9 cellular contexts compared by ENCODE assay signal in genomic region chr11:62725686-62726085, GRCh38. TPM values are rescaled to one million over a fixed set of nuclear protein-coding genes. Genes with fewer than 3 reads are reported as not detected.
DNase-seq lines count a peak whose midpoint lies in the region; ATAC-seq, FAIRE-seq and TF ChIP-seq lines count a peak whose summit lies in the region.
"Had no signal": no experiment of that assay in that cellular context is flagged by ENCODE, and none has a peak within 500 bp of the region (broad histone marks: within the 10 kb centered on the region; RNA-seq: fewer than 3 reads in every experiment).

No MANE protein-coding gene starts in this region.

- FAIRE-seq in HepG2 (lab: Jason Lieb, UNC): peak; percentile 44

- DNase-seq in activated T-cell treated with anti-CD3 and anti-CD28 coated beads, Interleukin-2, amount 50 U/mL, for 4 hours: no peak
- no peak for DNase-seq in activated T-cell treated with anti-CD3 and anti-CD28 coated beads, Interleukin-2, amount 50 U/mL, for 48 hours
- DNase-seq in adrenal gland: peak in 1 of 7 donors; percentile 45
- DNase-seq in HepG2 (ENCODE audit: low spot score): peak; percentile 42
- no peak for DNase-seq in tibial artery
- no peak for DNase-seq in NCI-H524 (lab: John Stamatoyannopoulos, UW)
- no peak for DNase-seq in NCI-H345 (lab: John Stamatoyannopoulos, UW)
- DNase-seq: activated CD4-positive, CD25-positive, alpha-beta regulatory T cell treated with anti-CD3 and anti-CD28 coated beads, Interleukin-2, amount 50 U/mL, for 72 hours had no signal

- ATAC-seq in activated T-cell treated with anti-CD3 and anti-CD28 coated beads, Interleukin-2, amount 50 U/mL, for 4 hours: no peak
- ATAC-seq in HepG2 (no peak), GM18867 (IDR thresholded peaks at IDR 0.05; ENCODE audit: unreplicated experiment) (no peak)

- peaks cover 22 to 40% of the 10 kb centered on the region in 2 donors for H3K4me1 ChIP-seq in adrenal gland (replicated peaks in 1 of 2)
- H3K4me1 ChIP-seq in HepG2 (ENCODE audit: insufficient read depth, low read length): peaks cover 48% of the 10 kb centered on the region
- H3K4me1 ChIP-seq in tibial artery: peaks cover 0 to 51% (median 37%) of the 10 kb centered on the region in 4 donors

- H3K4me2 ChIP-seq in HepG2 (ENCODE audit: low read depth, low read length): peak overlapping the region; percentile 85

- H3K27me3 Mint-ChIP-seq in activated T-cell treated with anti-CD3 and anti-CD28 coated beads, Interleukin-2, amount 50 U/mL, for 4 hours (ENCODE audit: low read depth): no peaks in the 10 kb centered on the region

- H3K4me1 Mint-ChIP-seq in activated T-cell treated with anti-CD3 and anti-CD28 coated beads, Interleukin-2, amount 50 U/mL, for 4 hours (ENCODE audit: low read depth): peaks cover 45% of the 10 kb centered on the region

- H3K27ac ChIP-seq in adrenal gland: peak overlapping the region in 4 of 5 donors; percentile 95 to 100 (median 96)
- H3K27ac ChIP-seq in HepG2 (ENCODE audit: extremely low read length, insufficient read depth, low read length): peak overlapping the region; percentile 99
- H3K27ac ChIP-seq in tibial artery: peak overlapping the region; percentile 88 to 90

- H3K36me3 Mint-ChIP-seq in activated T-cell treated with anti-CD3 and anti-CD28 coated beads, Interleukin-2, amount 50 U/mL, for 4 hours (ENCODE audit: insufficient read depth): peaks cover 48% of the 10 kb centered on the region

- TF ChIP-seq POLR2A in adrenal gland (IDR thresholded peaks at IDR 0.05) (no peak), HepG2 (IDR thresholded peaks at IDR 0.05; ENCODE audit: insufficient read depth in 1 of 2, low read depth in 2 of 2, low read length in 2 of 2) (peak in 1 of 2 experiments; percentile 51; a peak in 2 of 4 replicates)

- TF ChIP-seq RAD21 in HepG2 (CRISPR knock-in tag; IDR thresholded peaks at IDR 0.05): no peak

- WGBS in adrenal gland, 4 donors: 0 to 1% (median 1%) methylated on average over 8 of the region's 8 CpGs
- 0% methylated on average over 8 of the region's 8 CpGs for WGBS in HepG2 (ENCODE audit: low lambda C conversion rate)

- H3K4me3 ChIP-seq in adrenal gland: peak overlapping the region in 3 of 4 donors; percentile 7 to 79 (median 77)
- H3K4me3 ChIP-seq in HepG2 (replicated peaks in 1 of 3; ENCODE audit: insufficient read depth in 1 of 3, low read depth in 2 of 3, low read length in 3 of 3): peak overlapping the region; percentile 85 to 94 (median 91)
- H3K4me3 ChIP-seq in tibial artery: peak overlapping the region; percentile 85 to 89

- POLR2A ChIA-PET in HepG2 (lab: Yijun Ruan, JAX): interaction anchor here (0.9 to 5.0 kb wide), 12 partner anchors 14 to 134 kb away, joined by 3 to 80 read pairs (median 22); partner anchors contain the start of genes BSCL2, C11orf98, CSKMT and GNG3

- peaks cover 30% of the 10 kb centered on the region for H4K20me1 ChIP-seq in HepG2 (ENCODE audit: insufficient read depth, low read length)

- intact Hi-C loops in adrenal gland (cut with DNase I): no loop called here
- intact Hi-C loops in HepG2 (cut with micrococcal nuclease; ENCODE audit: unreplicated experiment): loop anchor here (5.0 kb wide), 1 partner anchor 117 kb away; no protein-coding TSS in a partner anchor
- intact Hi-C loops in tibial artery (cut with DNase I; ENCODE audit: low total_unique reads): no loop called here

- TF ChIP-seq CTCF in adrenal gland (IDR thresholded peaks at IDR 0.05) (no peak), HepG2 (CRISPR knock-in tag; IDR thresholded peaks at IDR 0.05) (no peak), tibial artery (IDR thresholded peaks at IDR 0.05) (no peak)

- BruUV-seq in HepG2 (replicated peaks; lab: Mats Ljungman, UMichigan): TSS peak; percentile 43

- peak overlapping the region; percentile 95 for H3K9ac ChIP-seq in HepG2 (ENCODE audit: insufficient read depth, low read depth, low read length)

- H3K9me3 ChIP-seq in adrenal gland (replicated peaks in 1 of 3): no peaks in the 10 kb centered on the region
- H3K9me3 ChIP-seq in HepG2 (ENCODE audit: low read length): no peaks in the 10 kb centered on the region
- H3K9me3 ChIP-seq in tibial artery: no peaks in the 10 kb centered on the region

- in situ Hi-C loops in HepG2 (cut with HindIII; ENCODE audit: extremely low pct_ligation_motif_present, low pct_unique_long_range_greater_than_20kb): no loop called here

- H2AFZ ChIP-seq in HepG2 (ENCODE audit: low read length): no peak overlapping the region

- H3K27me3 ChIP-seq in adrenal gland: no peaks in the 10 kb centered on the region
- H3K27me3 ChIP-seq in HepG2 (ENCODE audit: control insufficient read depth in 1 of 2, insufficient read depth in 2 of 2, low read length in 2 of 2): peaks cover 0 to 3% of the 10 kb centered on the region in 2 experiments; a peak in 1 of 5 replicates
- no peaks in the 10 kb centered on the region for H3K27me3 ChIP-seq in tibial artery

- H3K36me3 ChIP-seq in adrenal gland (replicated peaks in 1 of 2): peaks cover 0 to 34% of the 10 kb centered on the region in 2 donors
- H3K36me3 ChIP-seq in HepG2 (replicated peaks in 1 of 2; ENCODE audit: control insufficient read depth in 1 of 2, insufficient read depth in 2 of 2, low read length in 2 of 2): peaks cover 4 to 41% of the 10 kb centered on the region in 2 experiments
- peaks cover 33 to 36% (median 36%) of the 10 kb centered on the region in 3 donors for H3K36me3 ChIP-seq in tibial artery

- H3K79me2 ChIP-seq in HepG2 (ENCODE audit: insufficient read depth, low read length): peaks cover 75% of the 10 kb centered on the region

- CTCF ChIA-PET in HepG2 (lab: Yijun Ruan, JAX; ENCODE audit: low intra/inter-chr PET ratio, low total read pairs): no interaction called here

- TF ChIP-seq EP300 in HepG2 (IDR thresholded peaks at IDR 0.05; ENCODE audit: low read depth in 2 of 2, low read length in 2 of 2): no peak
- no peak for TF ChIP-seq EP300 in HepG2 (CRISPR knock-in tag; IDR thresholded peaks at IDR 0.05; ENCODE audit: borderline replicate concordance)

- H3K4me3 Mint-ChIP-seq in activated T-cell treated with anti-CD3 and anti-CD28 coated beads, Interleukin-2, amount 50 U/mL, for 4 hours: peak overlapping the region; percentile 99

- no peaks in the 10 kb centered on the region for H3K9me3 Mint-ChIP-seq in activated T-cell treated with anti-CD3 and anti-CD28 coated beads, Interleukin-2, amount 50 U/mL, for 4 hours

RNA-seq across cellular contexts. Expression of gene HNRNPUL2, which starts 1.6 kb away (rescaled TPM):
- total RNA-seq in activated T-cell treated with anti-CD3 and anti-CD28 coated beads, Interleukin-2, amount 50 U/mL, for 4 hours: 10 to 100 TPM; 45.3 to 49.4 (median 47.9) TPM
- total RNA-seq in adrenal gland (10 to 100 TPM; 10.3 to 34.5 (median 20.2) TPM), HepG2 (2016; rRNA removed; fragmentation: Illumina TruSeq; extraction: Trizol) (8.4 and 9.6 TPM in 2 replicates)
- polyA plus RNA-seq in adrenal gland (10 to 100 TPM; 23.8 to 40.2 (median 38.1) TPM), HepG2 (2011; rRNA removed) (9.6 TPM in 2 replicates)
- total RNA-seq in HepG2 (2016; cell fraction: cytosol; rRNA removed; fragmentation: Illumina TruSeq; extraction: Trizol; ENCODE audit: low read depth): 1.1 and 1.6 TPM in 2 replicates
- total RNA-seq in HepG2 (2016; cell fraction: insoluble cytoplasmic fraction; rRNA removed; fragmentation: Illumina TruSeq; extraction: Trizol): 7.9 and 8.9 TPM in 2 replicates
- total RNA-seq in HepG2 (2016; cell fraction: membrane; rRNA removed; fragmentation: Illumina TruSeq; extraction: Trizol): 3.2 and 4.1 TPM in 2 replicates
- total RNA-seq in HepG2 (2016; cell fraction: nucleus; rRNA removed; fragmentation: Illumina TruSeq; extraction: Trizol): 13.5 and 13.7 TPM in 2 replicates
- polyA plus RNA-seq in HepG2 (2011; cell fraction: cytosol; rRNA removed): 4.2 and 5.2 TPM in 2 replicates
- 16.3 and 19.6 TPM in 2 replicates for polyA plus RNA-seq in HepG2 (2011; cell fraction: nucleus; rRNA removed)
- 18.1 and 29.9 TPM in 2 replicates for polyA plus RNA-seq in HepG2 (2012)
- 1.7 and 2.2 TPM in 2 replicates for polyA plus RNA-seq in HepG2 (2016; cell fraction: cytosol; fragmentation: Illumina TruSeq; extraction: Trizol; ENCODE audit: low read depth)
- polyA plus RNA-seq in HepG2 (2016; cell fraction: insoluble cytoplasmic fraction; fragmentation: Illumina TruSeq; extraction: Trizol; ENCODE audit: low read depth): 32.0 and 38.8 TPM in 2 replicates
- 5.2 and 6.2 TPM in 2 replicates for polyA plus RNA-seq in HepG2 (2016; cell fraction: membrane; fragmentation: Illumina TruSeq; extraction: Trizol; ENCODE audit: low read depth)
- 36.3 and 36.5 TPM in 2 replicates for polyA plus RNA-seq in HepG2 (2016; cell fraction: nucleus; fragmentation: Illumina TruSeq; extraction: Trizol; ENCODE audit: insufficient read depth, low read depth)
- 7.7 and 18.1 TPM in 2 replicates for polyA minus RNA-seq in HepG2 (2011; rRNA and poly(A)+ RNA removed; ENCODE audit: low replicate concordance)
- polyA minus RNA-seq in HepG2 (2011; cell fraction: cytosol; rRNA and poly(A)+ RNA removed): 6.1 and 6.7 TPM in 2 replicates
- polyA minus RNA-seq in HepG2 (2011; cell fraction: nucleus; rRNA and poly(A)+ RNA removed): 24.2 and 25.9 TPM in 2 replicates

RNA-seq across cellular contexts. Expression of gene TTC9C, which starts 2.6 kb away (rescaled TPM):
- 10 to 100 TPM; 20.2 to 22.9 (median 20.9) TPM for total RNA-seq in activated T-cell treated with anti-CD3 and anti-CD28 coated beads, Interleukin-2, amount 50 U/mL, for 4 hours
- total RNA-seq in adrenal gland (10 to 100 TPM; 10.7 to 32.6 (median 24.2) TPM), HepG2 (2016; rRNA removed; fragmentation: Illumina TruSeq; extraction: Trizol) (36.4 and 42.5 TPM in 2 replicates)
- polyA plus RNA-seq in adrenal gland (10 to 100 TPM; 36.7 to 93.9 (median 46.3) TPM), HepG2 (2011; rRNA removed) (28.0 and 29.1 TPM in 2 replicates)
- 24.6 and 27.3 TPM in 2 replicates for total RNA-seq in HepG2 (2016; cell fraction: cytosol; rRNA removed; fragmentation: Illumina TruSeq; extraction: Trizol; ENCODE audit: low read depth)
- 34.2 and 43.0 TPM in 2 replicates for total RNA-seq in HepG2 (2016; cell fraction: insoluble cytoplasmic fraction; rRNA removed; fragmentation: Illumina TruSeq; extraction: Trizol)
- 29.0 and 29.6 TPM in 2 replicates for total RNA-seq in HepG2 (2016; cell fraction: membrane; rRNA removed; fragmentation: Illumina TruSeq; extraction: Trizol)
- 18.6 and 23.5 TPM in 2 replicates for total RNA-seq in HepG2 (2016; cell fraction: nucleus; rRNA removed; fragmentation: Illumina TruSeq; extraction: Trizol)
- polyA plus RNA-seq in HepG2 (2011; cell fraction: cytosol; rRNA removed): 22.8 and 26.1 TPM in 2 replicates
- polyA plus RNA-seq in HepG2 (2011; cell fraction: nucleus; rRNA removed): 14.1 and 20.3 TPM in 2 replicates
- 23.9 and 33.1 TPM in 2 replicates for polyA plus RNA-seq in HepG2 (2012)
- 13.1 and 13.2 TPM in 2 replicates for polyA plus RNA-seq in HepG2 (2016; cell fraction: cytosol; fragmentation: Illumina TruSeq; extraction: Trizol; ENCODE audit: low read depth)
- 48.5 and 50.3 TPM in 2 replicates for polyA plus RNA-seq in HepG2 (2016; cell fraction: insoluble cytoplasmic fraction; fragmentation: Illumina TruSeq; extraction: Trizol; ENCODE audit: low read depth)
- 18.0 and 18.5 TPM in 2 replicates for polyA plus RNA-seq in HepG2 (2016; cell fraction: membrane; fragmentation: Illumina TruSeq; extraction: Trizol; ENCODE audit: low read depth)
- 41.9 and 45.0 TPM in 2 replicates for polyA plus RNA-seq in HepG2 (2016; cell fraction: nucleus; fragmentation: Illumina TruSeq; extraction: Trizol; ENCODE audit: insufficient read depth, low read depth)
- polyA minus RNA-seq in HepG2 (2011; rRNA and poly(A)+ RNA removed; ENCODE audit: low replicate concordance): 17.4 and 47.6 TPM in 2 replicates
- polyA minus RNA-seq in HepG2 (2011; cell fraction: cytosol; rRNA and poly(A)+ RNA removed): 13.7 and 15.7 TPM in 2 replicates
- 12.1 and 14.8 TPM in 2 replicates for polyA minus RNA-seq in HepG2 (2011; cell fraction: nucleus; rRNA and poly(A)+ RNA removed)

RNA-seq across cellular contexts. Expression of gene GNG3, which starts 18.2 kb away (rescaled TPM):
- not detected for total RNA-seq in activated T-cell treated with anti-CD3 and anti-CD28 coated beads, Interleukin-2, amount 50 U/mL, for 4 hours
- total RNA-seq in adrenal gland (1 to 10 TPM in 2 of 8 donors, under 1 TPM in 4, not detected in 2; 0.39 to 3.2 (median 0.94) TPM), HepG2 (2016; rRNA removed; fragmentation: Illumina TruSeq; extraction: Trizol) (not detected in 2 replicates)
- polyA plus RNA-seq in adrenal gland (10 to 100 TPM in 1 of 3 donors, 1 to 10 TPM in 2; 4.1 to 15.7 (median 6.4) TPM), HepG2 (2011; rRNA removed) (not detected in 2 replicates)
- not detected in 2 replicates for total RNA-seq in HepG2 (2016; cell fraction: cytosol; rRNA removed; fragmentation: Illumina TruSeq; extraction: Trizol; ENCODE audit: low read depth)
- not detected in 2 replicates for total RNA-seq in HepG2 (2016; cell fraction: insoluble cytoplasmic fraction; rRNA removed; fragmentation: Illumina TruSeq; extraction: Trizol)
- not detected in 2 replicates for total RNA-seq in HepG2 (2016; cell fraction: membrane; rRNA removed; fragmentation: Illumina TruSeq; extraction: Trizol)
- not detected in 2 replicates for total RNA-seq in HepG2 (2016; cell fraction: nucleus; rRNA removed; fragmentation: Illumina TruSeq; extraction: Trizol)
- polyA plus RNA-seq in HepG2 (2011; cell fraction: cytosol; rRNA removed): not detected in 2 replicates
- not detected in 2 replicates for polyA plus RNA-seq in HepG2 (2011; cell fraction: nucleus; rRNA removed)
- 1.0 and 1.8 TPM in 2 replicates for polyA plus RNA-seq in HepG2 (2012)
- not detected in 2 replicates for polyA plus RNA-seq in HepG2 (2016; cell fraction: cytosol; fragmentation: Illumina TruSeq; extraction: Trizol; ENCODE audit: low read depth)
- polyA plus RNA-seq in HepG2 (2016; cell fraction: insoluble cytoplasmic fraction; fragmentation: Illumina TruSeq; extraction: Trizol; ENCODE audit: low read depth): not detected in 2 replicates
- polyA plus RNA-seq in HepG2 (2016; cell fraction: membrane; fragmentation: Illumina TruSeq; extraction: Trizol; ENCODE audit: low read depth): not detected in 2 replicates
- polyA plus RNA-seq in HepG2 (2016; cell fraction: nucleus; fragmentation: Illumina TruSeq; extraction: Trizol; ENCODE audit: insufficient read depth, low read depth): not detected in 2 replicates
- polyA minus RNA-seq in HepG2 (2011; rRNA and poly(A)+ RNA removed; ENCODE audit: low replicate concordance): 0.23 TPM in 1 of 2 replicates, not detected in the other
- polyA minus RNA-seq in HepG2 (2011; cell fraction: cytosol; rRNA and poly(A)+ RNA removed): not detected in 2 replicates
- not detected in 2 replicates for polyA minus RNA-seq in HepG2 (2011; cell fraction: nucleus; rRNA and poly(A)+ RNA removed)

RNA-seq across cellular contexts. Expression of gene BSCL2, which starts 18.5 kb away (rescaled TPM):
- 10 to 100 TPM; 23.6 to 29.6 (median 26.9) TPM for total RNA-seq in activated T-cell treated with anti-CD3 and anti-CD28 coated beads, Interleukin-2, amount 50 U/mL, for 4 hours
- total RNA-seq in adrenal gland (100 to 1,000 TPM in 5 of 8 donors, 10 to 100 TPM in 3; 77.6 to 185 (median 105) TPM), HepG2 (2016; rRNA removed; fragmentation: Illumina TruSeq; extraction: Trizol) (10.2 and 21.1 TPM in 2 replicates)
- polyA plus RNA-seq in adrenal gland (100 to 1,000 TPM; 134 to 653 (median 440) TPM), HepG2 (2011; rRNA removed) (19.5 and 22.6 TPM in 2 replicates)
- 22.3 and 24.6 TPM in 2 replicates for total RNA-seq in HepG2 (2016; cell fraction: cytosol; rRNA removed; fragmentation: Illumina TruSeq; extraction: Trizol; ENCODE audit: low read depth)
- 11.3 and 25.7 TPM in 2 replicates for total RNA-seq in HepG2 (2016; cell fraction: insoluble cytoplasmic fraction; rRNA removed; fragmentation: Illumina TruSeq; extraction: Trizol)
- 23.1 and 36.2 TPM in 2 replicates for total RNA-seq in HepG2 (2016; cell fraction: membrane; rRNA removed; fragmentation: Illumina TruSeq; extraction: Trizol)
- 24.8 and 30.8 TPM in 2 replicates for total RNA-seq in HepG2 (2016; cell fraction: nucleus; rRNA removed; fragmentation: Illumina TruSeq; extraction: Trizol)
- polyA plus RNA-seq in HepG2 (2011; cell fraction: cytosol; rRNA removed): 6.9 and 14.1 TPM in 2 replicates
- 100 and 124 TPM in 2 replicates for polyA plus RNA-seq in HepG2 (2011; cell fraction: nucleus; rRNA removed)
- polyA plus RNA-seq in HepG2 (2012): 6.1 and 12.6 TPM in 2 replicates
- polyA plus RNA-seq in HepG2 (2016; cell fraction: cytosol; fragmentation: Illumina TruSeq; extraction: Trizol; ENCODE audit: low read depth): 18.4 and 24.3 TPM in 2 replicates
- 6.2 and 10.5 TPM in 2 replicates for polyA plus RNA-seq in HepG2 (2016; cell fraction: insoluble cytoplasmic fraction; fragmentation: Illumina TruSeq; extraction: Trizol; ENCODE audit: low read depth)
- polyA plus RNA-seq in HepG2 (2016; cell fraction: membrane; fragmentation: Illumina TruSeq; extraction: Trizol; ENCODE audit: low read depth): 18.9 and 31.1 TPM in 2 replicates
- polyA plus RNA-seq in HepG2 (2016; cell fraction: nucleus; fragmentation: Illumina TruSeq; extraction: Trizol; ENCODE audit: insufficient read depth, low read depth): 52.6 and 66.2 TPM in 2 replicates
- 26.7 and 143 TPM in 2 replicates for polyA minus RNA-seq in HepG2 (2011; rRNA and poly(A)+ RNA removed; ENCODE audit: low replicate concordance)
- 4.2 and 4.5 TPM in 2 replicates for polyA minus RNA-seq in HepG2 (2011; cell fraction: cytosol; rRNA and poly(A)+ RNA removed)
- polyA minus RNA-seq in HepG2 (2011; cell fraction: nucleus; rRNA and poly(A)+ RNA removed): 29.2 and 31.8 TPM in 2 replicates

RNA-seq across cellular contexts. Expression of gene ZBTB3, which starts 28.3 kb away (rescaled TPM):
- 1 to 10 TPM; 5.7 to 6.9 (median 6.5) TPM for total RNA-seq in activated T-cell treated with anti-CD3 and anti-CD28 coated beads, Interleukin-2, amount 50 U/mL, for 4 hours
- total RNA-seq in adrenal gland (10 to 100 TPM in 6 of 8 donors, 1 to 10 TPM in 2; 6.9 to 19.5 (median 13.9) TPM), HepG2 (2016; rRNA removed; fragmentation: Illumina TruSeq; extraction: Trizol) (4.0 and 5.2 TPM in 2 replicates)
- polyA plus RNA-seq in adrenal gland (1 to 10 TPM; 3.0 to 5.6 (median 3.3) TPM), HepG2 (2011; rRNA removed) (3.1 and 3.4 TPM in 2 replicates)
- total RNA-seq in HepG2 (2016; cell fraction: cytosol; rRNA removed; fragmentation: Illumina TruSeq; extraction: Trizol; ENCODE audit: low read depth): 0.53 and 0.61 TPM in 2 replicates
- 5.1 and 5.3 TPM in 2 replicates for total RNA-seq in HepG2 (2016; cell fraction: insoluble cytoplasmic fraction; rRNA removed; fragmentation: Illumina TruSeq; extraction: Trizol)
- total RNA-seq in HepG2 (2016; cell fraction: membrane; rRNA removed; fragmentation: Illumina TruSeq; extraction: Trizol): 4.0 and 5.4 TPM in 2 replicates
- total RNA-seq in HepG2 (2016; cell fraction: nucleus; rRNA removed; fragmentation: Illumina TruSeq; extraction: Trizol): 4.0 and 4.1 TPM in 2 replicates
- 3.1 and 3.5 TPM in 2 replicates for polyA plus RNA-seq in HepG2 (2011; cell fraction: cytosol; rRNA removed)
- polyA plus RNA-seq in HepG2 (2011; cell fraction: nucleus; rRNA removed): 3.7 and 4.0 TPM in 2 replicates
- polyA plus RNA-seq in HepG2 (2012): 1.4 TPM in 2 replicates
- polyA plus RNA-seq in HepG2 (2016; cell fraction: cytosol; fragmentation: Illumina TruSeq; extraction: Trizol; ENCODE audit: low read depth): 0.14 and 0.41 TPM in 2 replicates
- polyA plus RNA-seq in HepG2 (2016; cell fraction: insoluble cytoplasmic fraction; fragmentation: Illumina TruSeq; extraction: Trizol; ENCODE audit: low read depth): 0.83 and 2.0 TPM in 2 replicates
- polyA plus RNA-seq in HepG2 (2016; cell fraction: membrane; fragmentation: Illumina TruSeq; extraction: Trizol; ENCODE audit: low read depth): 0.59 and 1.1 TPM in 2 replicates
- polyA plus RNA-seq in HepG2 (2016; cell fraction: nucleus; fragmentation: Illumina TruSeq; extraction: Trizol; ENCODE audit: insufficient read depth, low read depth): 3.3 and 4.3 TPM in 2 replicates
- polyA minus RNA-seq in HepG2 (2011; rRNA and poly(A)+ RNA removed; ENCODE audit: low replicate concordance): 10.4 and 20.3 TPM in 2 replicates
- 2.6 and 3.6 TPM in 2 replicates for polyA minus RNA-seq in HepG2 (2011; cell fraction: cytosol; rRNA and poly(A)+ RNA removed)
- polyA minus RNA-seq in HepG2 (2011; cell fraction: nucleus; rRNA and poly(A)+ RNA removed): 5.5 and 5.6 TPM in 2 replicates
